In the genomic region with DNA sequence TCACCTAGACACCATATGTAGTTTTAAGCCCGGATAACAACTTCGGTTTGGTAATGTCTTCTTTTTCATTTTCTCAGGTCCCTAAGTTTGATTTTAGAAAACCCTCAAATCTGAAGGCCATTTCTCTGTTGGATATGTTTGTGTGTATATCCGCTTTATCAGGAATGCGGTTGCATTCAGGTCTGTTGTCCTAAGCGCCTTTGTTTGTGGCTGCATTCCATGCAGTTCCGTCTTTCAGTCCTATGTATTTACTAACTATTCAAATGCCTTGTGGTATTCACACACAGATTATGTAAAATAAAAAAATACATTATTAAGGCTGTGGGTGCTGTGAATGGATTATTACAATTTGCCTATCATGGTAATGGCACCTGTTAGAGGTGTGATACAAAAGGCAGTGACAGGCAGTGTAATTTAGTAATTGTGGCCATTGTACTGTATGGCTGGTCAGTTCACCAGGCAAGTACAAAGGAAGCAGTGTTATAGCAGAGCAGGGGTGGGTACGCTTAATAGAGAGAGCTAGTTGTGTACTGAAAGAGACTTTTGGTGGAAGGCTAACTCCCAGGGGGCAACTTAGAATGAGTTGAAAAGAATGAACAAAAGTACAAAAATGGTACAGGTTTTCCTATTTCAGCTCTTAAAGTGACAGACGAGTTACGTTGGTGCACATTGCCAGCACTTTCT, we compare ENCODE assay signal across 23 cellular contexts.
"Had no signal": no experiment of that assay in that cellular context is flagged by ENCODE, and none has a peak within 500 bp of the region (broad histone marks: within the 10 kb centered on the region; RNA-seq: fewer than 3 reads in every experiment).

No MANE protein-coding gene starts in this region.

- H3K4me1 ChIP-seq: body of pancreas, colonic mucosa had no signal

- H3K9me3 ChIP-seq: body of pancreas, colonic mucosa, esophagus squamous epithelium, right atrium auricular region, transverse colon, vagina had no signal

- DNase-seq: activated B cell treated with CpG ODN at 0.5 μM for 24 hours; activated CD4-positive, alpha-beta T cell treated with anti-CD3 and anti-CD28 coated beads for 48 hours; activated CD8-positive, alpha-beta T cell treated with anti-CD3 and anti-CD28 coated beads for 36 hours; activated gamma-delta T cell; activated T-cell treated with anti-CD3 and anti-CD28 coated beads, Interleukin-2, amount 50 U/mL, for 72 hours; body of pancreas; caudate nucleus; colonic mucosa; esophagus squamous epithelium; glutamatergic neuron; hypothalamus; kidney; left ventricle myocardium superior; mesenchymal stem cell; naive thymus-derived CD8-positive, alpha-beta T cell; small intestine; stimulated activated CD4-positive, alpha-beta T cell treated with anti-CD3 and anti-CD28 coated beads, Interleukin-4, amount 100 ng/mL, for 4 hours; stimulated activated CD8-positive, alpha-beta memory T cell treated with anti-CD3 and anti-CD28 coated beads, Interleukin-4, amount 100 ng/mL, for 48 hours; stimulated activated naive CD8-positive, alpha-beta T cell treated with anti-CD3 and anti-CD28 coated beads, Interleukin-15, Interleukin-2, amounts not matched to agents 100 U/mL and 50 U/mL, for 24 hours; transverse colon had no signal

- ATAC-seq: activated CD8-positive, alpha-beta T cell treated with anti-CD3 and anti-CD28 coated beads for 36 hours; activated naive CD4-positive, alpha-beta T cell treated with anti-CD3 and anti-CD28 coated beads, Interleukin-2, amount 50 U/mL, for 72 hours; activated T-cell treated with anti-CD3 and anti-CD28 coated beads, Interleukin-2, amount 50 U/mL, for 72 hours; body of pancreas; left ventricle myocardium superior; naive thymus-derived CD8-positive, alpha-beta T cell; stimulated activated naive CD8-positive, alpha-beta T cell treated with anti-CD3 and anti-CD28 coated beads, Interleukin-15, Interleukin-2, amounts not matched to agents 100 U/mL and 50 U/mL, for 24 hours had no signal

- H3K27ac ChIP-seq: body of pancreas, colonic mucosa, esophagus squamous epithelium, right atrium auricular region, transverse colon, vagina had no signal

- H3K36me3 ChIP-seq: colonic mucosa, right atrium auricular region, transverse colon, vagina had no signal

- H3K4me3 ChIP-seq: body of pancreas, colonic mucosa, esophagus squamous epithelium, right atrium auricular region, transverse colon, vagina had no signal

- H3K27me3 ChIP-seq: body of pancreas, colonic mucosa, esophagus squamous epithelium, right atrium auricular region, transverse colon, vagina had no signal
